20 cellular contexts compared by ENCODE assay signal in the genomic region with DNA sequence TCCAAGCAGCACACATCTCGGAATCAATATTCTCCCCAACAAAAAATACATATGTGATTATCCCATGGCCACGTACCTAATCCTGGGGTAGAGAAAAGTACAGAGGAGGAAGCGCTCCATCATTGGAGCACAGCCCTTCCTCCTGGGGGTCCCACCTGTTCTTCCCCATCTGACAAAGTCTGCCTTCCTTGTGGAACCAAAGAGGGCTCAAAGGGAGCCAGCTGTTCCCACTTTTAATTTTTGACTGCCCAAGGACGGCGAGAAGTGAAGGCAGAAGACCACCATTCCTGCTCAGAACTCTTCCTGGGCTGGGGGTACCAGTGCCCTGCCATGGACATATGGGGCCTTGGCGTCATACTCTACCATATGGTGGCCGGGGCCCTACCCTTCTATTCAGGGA. TPM values are rescaled to one million over a fixed set of nuclear protein-coding genes. Genes with fewer than 3 reads are reported as not detected.
A peak's percentile ranks its signal among the peaks of the same experiment; 100 is the strongest.
DNase-seq lines count a peak whose midpoint lies in the region; ATAC-seq and TF ChIP-seq lines count a peak whose summit lies in the region.
"Had no signal": no experiment of that assay in that cellular context is flagged by ENCODE, and none has a peak within 500 bp of the region (broad histone marks: within the 10 kb centered on the region; RNA-seq: fewer than 3 reads in every experiment).

No MANE protein-coding gene starts in this region.

- intact Hi-C loops in activated CD4-positive, alpha-beta memory T cell treated with anti-CD3 and anti-CD28 coated beads for 36 hours (cut with micrococcal nuclease): no loop called here

- H3K9me3 Mint-ChIP-seq in activated CD4-positive, alpha-beta memory T cell treated with anti-CD3 and anti-CD28 coated beads, Interleukin-2, amount 10 ng/mL, durations not matched to agents 7 days and 5 days: no peaks in the 10 kb centered on the region
- H3K9me3 Mint-ChIP-seq in activated CD4-positive, alpha-beta memory T cell treated with anti-CD3 and anti-CD28 coated beads for 36 hours: no peaks in the 10 kb centered on the region
- H3K9me3 Mint-ChIP-seq in HFFc6: no peaks in the 10 kb centered on the region
- H3K9me3 Mint-ChIP-seq in progenitor cell of endocrine pancreas (ENCODE audit: low read depth): no peaks in the 10 kb centered on the region
- H3K9me3 Mint-ChIP-seq: activated naive CD4-positive, alpha-beta T cell treated with anti-CD3 and anti-CD28 coated beads, Interleukin-2, amount 50 U/mL, for 72 hours; GM23338 had no signal

- no peaks in the 10 kb centered on the region for H3K27me3 ChIP-seq in gastroesophageal sphincter
- no peaks in the 10 kb centered on the region for H3K27me3 ChIP-seq in hepatocyte
- no peaks in the 10 kb centered on the region for H3K27me3 ChIP-seq in GM23248 (replicated peaks; ENCODE audit: insufficient read depth)
- H3K27me3 ChIP-seq: BLaER1, heart left ventricle, left lung had no signal

- H3K27ac ChIP-seq in gastroesophageal sphincter (peak overlapping the region in 3 of 4 donors; percentile 18 to 83 (median 81)), hepatocyte (no peak overlapping the region), GM23248 (no peak overlapping the region)
- H3K27ac ChIP-seq: BLaER1, SK-N-MC had no signal

- H3K36me3 ChIP-seq in gastroesophageal sphincter (no peaks in the 10 kb centered on the region), hepatocyte (replicated peaks; ENCODE audit: insufficient read depth, low read depth) (no peaks in the 10 kb centered on the region), GM23248 (ENCODE audit: low read depth) (no peaks in the 10 kb centered on the region)

- H3K4me2 ChIP-seq in hepatocyte (no peak overlapping the region), GM23248 (ENCODE audit: unreplicated experiment) (no peak overlapping the region)

- H3K4me3 Mint-ChIP-seq in activated CD4-positive, alpha-beta memory T cell treated with anti-CD3 and anti-CD28 coated beads, Interleukin-2, amount 10 ng/mL, durations not matched to agents 7 days and 5 days: peak overlapping the region; percentile 44
- no peak overlapping the region for H3K4me3 Mint-ChIP-seq in activated CD4-positive, alpha-beta memory T cell treated with anti-CD3 and anti-CD28 coated beads for 36 hours
- peak overlapping the region; percentile 75; the same call in 1 of the 2 replicates for H3K4me3 Mint-ChIP-seq in HFFc6
- peak overlapping the region; percentile 65 for H3K4me3 Mint-ChIP-seq in progenitor cell of endocrine pancreas (ENCODE audit: low read depth)
- H3K4me3 Mint-ChIP-seq: activated CD4-positive, alpha-beta T cell treated with anti-CD3 and anti-CD28 coated beads for 36 hours had no signal

- DNase-seq in activated CD4-positive, alpha-beta memory T cell treated with anti-CD3 and anti-CD28 coated beads, Interleukin-2, amount 10 ng/mL, durations not matched to agents 7 days and 5 days: no peak
- no peak for DNase-seq in activated CD4-positive, alpha-beta memory T cell treated with anti-CD3 and anti-CD28 coated beads for 36 hours
- DNase-seq in HFFc6 (no peak), progenitor cell of endocrine pancreas (ENCODE audit: low spot score, unreplicated experiment) (no peak), hepatocyte (ENCODE audit: low spot score) (no peak), GM23248 (no peak)
- no peak for DNase-seq in effector CD8-positive, alpha-beta T cell (lab: John Stamatoyannopoulos, UW)
- DNase-seq: activated CD4-positive, alpha-beta T cell treated with anti-CD3 and anti-CD28 coated beads for 36 hours; DMS 273 treated with DMSO at 0.1 percent for 48 hours; heart left ventricle; left lung; NCI-H1436 treated with DMSO at 0.1 percent for 48 hours; NCI-H524; stimulated activated CD8-positive, alpha-beta memory T cell treated with anti-CD3 and anti-CD28 coated beads, Interleukin-4, amount 100 ng/mL, for 48 hours had no signal

- CTCF ChIA-PET in activated CD4-positive, alpha-beta memory T cell treated with anti-CD3 and anti-CD28 coated beads, Interleukin-2, amount 10 ng/mL, durations not matched to agents 7 days and 5 days (lab: Charles Lee): no interaction called here
- CTCF ChIA-PET in activated CD4-positive, alpha-beta memory T cell treated with anti-CD3 and anti-CD28 coated beads for 36 hours (lab: Charles Lee): no interaction called here

- H2AFZ ChIP-seq in hepatocyte (no peak overlapping the region), GM23248 (no peak overlapping the region)
- H2AFZ ChIP-seq: GM23338 had no signal

- no peak overlapping the region for H3K9ac ChIP-seq in GM23248
- H3K9ac ChIP-seq: BLaER1 had no signal

- H4K20me1 ChIP-seq in hepatocyte (ENCODE audit: insufficient read depth, poor library complexity, severe bottlenecking) (no peaks in the 10 kb centered on the region), GM23248 (ENCODE audit: insufficient read depth) (no peaks in the 10 kb centered on the region)

- TF ChIP-seq CTCF in HFFc6 (IDR thresholded peaks at IDR 0.05) (no peak), gastroesophageal sphincter (IDR thresholded peaks at IDR 0.05) (no peak), progenitor cell of endocrine pancreas (IDR thresholded peaks at IDR 0.05; ENCODE audit: unreplicated experiment) (no peak), hepatocyte (IDR thresholded peaks at IDR 0.05; ENCODE audit: poor library complexity) (no peak)

- POLR2A ChIA-PET in activated CD4-positive, alpha-beta memory T cell treated with anti-CD3 and anti-CD28 coated beads, Interleukin-2, amount 10 ng/mL, durations not matched to agents 7 days and 5 days (lab: Charles Lee): interaction anchor here (2.4 kb wide), 1 partner anchor 14 kb away, joined by 11 read pairs; a partner anchor contains a TSS
- POLR2A ChIA-PET in activated CD4-positive, alpha-beta memory T cell treated with anti-CD3 and anti-CD28 coated beads for 36 hours (lab: Charles Lee): interaction anchor here (1.2 kb wide), 1 partner anchor 25 kb away, joined by 3 read pairs; no protein-coding TSS in a partner anchor

- ATAC-seq in gastroesophageal sphincter: no peak
- ATAC-seq: activated CD4-positive, alpha-beta T cell treated with anti-CD3 and anti-CD28 coated beads for 36 hours; heart left ventricle; left lung had no signal

- TF ChIP-seq EP300 in gastroesophageal sphincter (IDR thresholded peaks at IDR 0.05): no peak

- in situ Hi-C loops in GM23248 (cut with MboI): no loop called here

- H3K4me1 ChIP-seq in gastroesophageal sphincter (peaks cover 4 to 67% (median 38%) of the 10 kb centered on the region in 3 donors), hepatocyte (ENCODE audit: insufficient read depth) (no peaks in the 10 kb centered on the region), GM23248 (ENCODE audit: insufficient read depth) (peaks cover 25% of the 10 kb centered on the region)

- H3K79me2 ChIP-seq in hepatocyte: no peaks in the 10 kb centered on the region
- H3K79me2 ChIP-seq in GM23248 (ENCODE audit: insufficient read depth): no peaks in the 10 kb centered on the region

- H3K4me1 Mint-ChIP-seq in activated CD4-positive, alpha-beta memory T cell treated with anti-CD3 and anti-CD28 coated beads, Interleukin-2, amount 10 ng/mL, durations not matched to agents 7 days and 5 days: peaks cover 33% of the 10 kb centered on the region
- H3K4me1 Mint-ChIP-seq in activated CD4-positive, alpha-beta memory T cell treated with anti-CD3 and anti-CD28 coated beads for 36 hours (ENCODE audit: low read depth): peaks cover 19% of the 10 kb centered on the region
- H3K4me1 Mint-ChIP-seq in HFFc6 (ENCODE audit: low read depth) (peaks cover 44% of the 10 kb centered on the region), progenitor cell of endocrine pancreas (ENCODE audit: low read depth) (peaks cover 9% of the 10 kb centered on the region)

- H3K27ac Mint-ChIP-seq in activated CD4-positive, alpha-beta memory T cell treated with anti-CD3 and anti-CD28 coated beads, Interleukin-2, amount 10 ng/mL, durations not matched to agents 7 days and 5 days: no peak overlapping the region
- H3K27ac Mint-ChIP-seq in activated CD4-positive, alpha-beta memory T cell treated with anti-CD3 and anti-CD28 coated beads for 36 hours: no peak overlapping the region
- H3K27ac Mint-ChIP-seq in HFFc6 (no peak overlapping the region), progenitor cell of endocrine pancreas (no peak overlapping the region)
- H3K27ac Mint-ChIP-seq: activated CD4-positive, alpha-beta T cell treated with anti-CD3 and anti-CD28 coated beads for 36 hours; activated naive CD4-positive, alpha-beta T cell treated with anti-CD3 and anti-CD28 coated beads, Interleukin-2, amount 50 U/mL, for 72 hours; GM23338 had no signal

- TF ChIP-seq POLR2A in gastroesophageal sphincter (IDR thresholded peaks at IDR 0.05): no peak

- H3F3A ChIP-seq in GM23248 (ENCODE audit: insufficient read depth): peaks cover 9% of the 10 kb centered on the region

- H3K36me3 Mint-ChIP-seq in activated CD4-positive, alpha-beta memory T cell treated with anti-CD3 and anti-CD28 coated beads, Interleukin-2, amount 10 ng/mL, durations not matched to agents 7 days and 5 days (ENCODE audit: low read depth): no peaks in the 10 kb centered on the region
- H3K36me3 Mint-ChIP-seq in activated CD4-positive, alpha-beta memory T cell treated with anti-CD3 and anti-CD28 coated beads for 36 hours: no peaks in the 10 kb centered on the region
- H3K36me3 Mint-ChIP-seq in HFFc6 (ENCODE audit: low read depth) (no peaks in the 10 kb centered on the region), progenitor cell of endocrine pancreas (ENCODE audit: insufficient read depth) (no peaks in the 10 kb centered on the region)
- H3K36me3 Mint-ChIP-seq: activated naive CD4-positive, alpha-beta T cell treated with anti-CD3 and anti-CD28 coated beads, Interleukin-2, amount 50 U/mL, for 72 hours had no signal

- WGBS in gastroesophageal sphincter (ENCODE audit: low coverage in 1 of 2), 2 donors: 92% methylated on average over 4 of the region's 7 CpGs; no CpG with 5 or more reads in 1 of the 2 donors
- WGBS in hepatocyte (ENCODE audit: low lambda C conversion rate, missing lambda C conversion rate): 96% methylated on average over 7 of the region's 7 CpGs
- 87 to 90% methylated on average over 7 of the region's 7 CpGs for WGBS in GM23248 (ENCODE audit: low coverage in 1 of 2, low lambda C conversion rate in 2 of 2, missing lambda C conversion rate in 2 of 2), 2 experiments

- no peak overlapping the region for H3K4me3 ChIP-seq in gastroesophageal sphincter
- no peak overlapping the region for H3K4me3 ChIP-seq in hepatocyte
- H3K4me3 ChIP-seq in GM23248: no peak overlapping the region
- H3K4me3 ChIP-seq: SK-N-MC had no signal

- H3K9me2 ChIP-seq in hepatocyte (replicated peaks; ENCODE audit: insufficient read depth) (no peaks in the 10 kb centered on the region), GM23248 (ENCODE audit: insufficient read depth) (no peaks in the 10 kb centered on the region)

- no peaks in the 10 kb centered on the region for H3K27me3 Mint-ChIP-seq in activated CD4-positive, alpha-beta memory T cell treated with anti-CD3 and anti-CD28 coated beads, Interleukin-2, amount 10 ng/mL, durations not matched to agents 7 days and 5 days
- peaks cover 2% of the 10 kb centered on the region for H3K27me3 Mint-ChIP-seq in activated CD4-positive, alpha-beta memory T cell treated with anti-CD3 and anti-CD28 coated beads for 36 hours
- H3K27me3 Mint-ChIP-seq in HFFc6 (ENCODE audit: insufficient read depth) (peaks cover 2% of the 10 kb centered on the region), progenitor cell of endocrine pancreas (no peaks in the 10 kb centered on the region)

- H3K9me3 ChIP-seq in gastroesophageal sphincter: no peaks in the 10 kb centered on the region
- no peaks in the 10 kb centered on the region for H3K9me3 ChIP-seq in hepatocyte (ENCODE audit: low read depth)
- H3K9me3 ChIP-seq in GM23248 (ENCODE audit: low read depth): no peaks in the 10 kb centered on the region
- H3K9me3 ChIP-seq: A549, BLaER1, heart left ventricle, left lung had no signal

RNA-seq across cellular contexts. Expression of a gene that starts 14.1 kb away (rescaled TPM):
- total RNA-seq in activated CD4-positive, alpha-beta memory T cell treated with anti-CD3 and anti-CD28 coated beads, Interleukin-2, amount 10 ng/mL, durations not matched to agents 7 days and 5 days: 10 to 100 TPM; 54.3 to 60.8 TPM
- 10 to 100 TPM; 83.9 to 89.4 TPM for total RNA-seq in activated CD4-positive, alpha-beta memory T cell treated with anti-CD3 and anti-CD28 coated beads for 36 hours
- 10 to 100 TPM in 5 of 6 experiments, 1 to 10 TPM in 1; 9.7 to 21.7 (median 17.5) TPM for total RNA-seq in HFFc6 (2021; fragmentation: NEBNext Ultra II Directional; extraction: Animal tissue kit (Norgen Biotek cat#: 25700))
- total RNA-seq in gastroesophageal sphincter: 1 to 10 TPM in 3 of 4 donors, under 1 TPM in 1; 0.96 to 7.3 (median 4.1) TPM
- total RNA-seq in progenitor cell of endocrine pancreas: 26.6 and 27.1 TPM in 2 replicates
- 7.3 and 8.8 TPM in 2 replicates for total RNA-seq in hepatocyte
- polyA plus RNA-seq in hepatocyte: 4.4 and 5.3 TPM in 2 replicates
- total RNA-seq in GM23248 (2014; rRNA removed; shearing (Covaris generic)): 6.1 and 7.0 TPM in 2 replicates
- 3.8 and 4.4 TPM in 2 replicates for polyA plus RNA-seq in GM23248 (2016; fragmentation: Nextera tagmentation; extraction: Ambion mirVana)

RNA-seq across cellular contexts. Expression of a gene that starts 25.5 kb away (rescaled TPM):
- 10 to 100 TPM; 55.5 to 59.5 TPM for total RNA-seq in activated CD4-positive, alpha-beta memory T cell treated with anti-CD3 and anti-CD28 coated beads, Interleukin-2, amount 10 ng/mL, durations not matched to agents 7 days and 5 days
- 10 to 100 TPM; 35.8 to 39.8 TPM for total RNA-seq in activated CD4-positive, alpha-beta memory T cell treated with anti-CD3 and anti-CD28 coated beads for 36 hours
- 100 to 1,000 TPM in 2 of 6 experiments, 10 to 100 TPM in 4; 82.3 to 119 (median 96.5) TPM for total RNA-seq in HFFc6 (2021; fragmentation: NEBNext Ultra II Directional; extraction: Animal tissue kit (Norgen Biotek cat#: 25700))
- total RNA-seq in gastroesophageal sphincter (10 to 100 TPM; 38.8 to 81.6 (median 73.9) TPM), progenitor cell of endocrine pancreas (38.6 and 42.1 TPM in 2 replicates), hepatocyte (116 and 133 TPM in 2 replicates)
- polyA plus RNA-seq in hepatocyte (147 and 151 TPM in 2 replicates), GM23248 (2016; fragmentation: Nextera tagmentation; extraction: Ambion mirVana) (139 and 154 TPM in 2 replicates)
- total RNA-seq in GM23248 (2014; rRNA removed; shearing (Covaris generic)): 44.3 and 130 TPM in 2 replicates

RNA-seq across cellular contexts. Expression of a gene that starts 59.9 kb away (rescaled TPM):
- 1 to 10 TPM; 5.4 to 6.1 TPM for total RNA-seq in activated CD4-positive, alpha-beta memory T cell treated with anti-CD3 and anti-CD28 coated beads, Interleukin-2, amount 10 ng/mL, durations not matched to agents 7 days and 5 days
- 1 to 10 TPM; 7.8 to 8.2 TPM for total RNA-seq in activated CD4-positive, alpha-beta memory T cell treated with anti-CD3 and anti-CD28 coated beads for 36 hours
- 1 to 10 TPM; 4.3 to 9.2 (median 7.7) TPM for total RNA-seq in HFFc6 (2021; fragmentation: NEBNext Ultra II Directional; extraction: Animal tissue kit (Norgen Biotek cat#: 25700))
- 1 to 10 TPM; 1.3 to 3.6 (median 2.7) TPM for total RNA-seq in gastroesophageal sphincter
- total RNA-seq in progenitor cell of endocrine pancreas: 10.4 and 11.4 TPM in 2 replicates
- total RNA-seq in hepatocyte: 1.1 and 2.5 TPM in 2 replicates
- polyA plus RNA-seq in hepatocyte: 2.0 and 4.0 TPM in 2 replicates
- 2.9 and 7.5 TPM in 2 replicates for total RNA-seq in GM23248 (2014; rRNA removed; shearing (Covaris generic))
- 4.3 and 4.5 TPM in 2 replicates for polyA plus RNA-seq in GM23248 (2016; fragmentation: Nextera tagmentation; extraction: Ambion mirVana)

Comparison
In these comparisons a context has a peak if more than half of its experiments do, and no peak if none do; other contexts are left out.
1. H3K27ac ChIP-seq: peak in gastroesophageal sphincter (3 of 4); none in hepatocyte (single experiment) and GM23248 (single experiment).